ENCODE assay signal across 1 cellular context in the genomic region with DNA sequence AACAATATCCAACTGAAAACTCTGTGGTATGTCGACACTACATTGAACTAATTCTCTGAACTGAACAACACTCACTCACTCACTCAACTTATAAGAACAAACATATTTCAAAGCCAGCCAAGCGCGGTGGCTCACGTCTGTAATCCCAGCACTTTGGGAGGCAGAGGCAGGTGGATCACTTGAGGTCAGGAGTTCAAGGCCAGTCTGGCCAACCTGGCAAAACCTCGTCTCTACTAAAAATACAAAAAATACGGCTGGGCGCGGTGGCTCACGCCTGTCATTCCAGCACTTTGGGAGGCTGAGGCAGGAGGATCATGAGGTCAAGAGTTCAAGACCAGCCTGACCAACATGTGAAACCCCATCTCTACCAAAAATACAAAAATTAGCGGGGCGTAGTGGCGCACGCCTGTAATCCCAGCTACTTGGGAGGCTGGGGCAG.
TF ChIP-seq lines count a peak whose summit lies in the region.
"Not testable (repeated sequence)": the region's sequence is repeated elsewhere in the genome, so short reads cannot be mapped to it uniquely, and the experiment has no call there.

No MANE protein-coding gene starts in this region.

TF ChIP-seq in HepG2, 621 proteins besides CTCF, POLR2A, EP300 and RAD21 (continued from another document and continues in another):
- not testable (repeated sequence) for TF ChIP-seq SOX13 (IDR thresholded peaks at IDR 0.05)
- TF ChIP-seq SOX13 (CRISPR knock-in tag; conservative IDR thresholded peaks at IDR 0.05 in 1 of 2, IDR thresholded peaks at IDR 0.05 in 1 of 2) = peak in 1 of 2 experiments; percentile 52; a peak in 2 of 4 replicates
- TF ChIP-seq, protein P1, sequence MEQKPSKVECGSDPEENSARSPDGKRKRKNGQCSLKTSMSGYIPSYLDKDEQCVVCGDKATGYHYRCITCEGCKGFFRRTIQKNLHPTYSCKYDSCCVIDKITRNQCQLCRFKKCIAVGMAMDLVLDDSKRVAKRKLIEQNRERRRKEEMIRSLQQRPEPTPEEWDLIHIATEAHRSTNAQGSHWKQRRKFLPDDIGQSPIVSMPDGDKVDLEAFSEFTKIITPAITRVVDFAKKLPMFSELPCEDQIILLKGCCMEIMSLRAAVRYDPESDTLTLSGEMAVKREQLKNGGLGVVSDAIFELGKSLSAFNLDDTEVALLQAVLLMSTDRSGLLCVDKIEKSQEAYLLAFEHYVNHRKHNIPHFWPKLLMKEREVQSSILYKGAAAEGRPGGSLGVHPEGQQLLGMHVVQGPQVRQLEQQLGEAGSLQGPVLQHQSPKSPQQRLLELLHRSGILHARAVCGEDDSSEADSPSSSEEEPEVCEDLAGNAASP (CRISPR knock-in tag; IDR thresholded peaks at IDR 0.05; ENCODE audit: borderline replicate concordance) = peak; percentile 15; the same call in 1 of the 2 replicates
- TF ChIP-seq, protein P2, sequence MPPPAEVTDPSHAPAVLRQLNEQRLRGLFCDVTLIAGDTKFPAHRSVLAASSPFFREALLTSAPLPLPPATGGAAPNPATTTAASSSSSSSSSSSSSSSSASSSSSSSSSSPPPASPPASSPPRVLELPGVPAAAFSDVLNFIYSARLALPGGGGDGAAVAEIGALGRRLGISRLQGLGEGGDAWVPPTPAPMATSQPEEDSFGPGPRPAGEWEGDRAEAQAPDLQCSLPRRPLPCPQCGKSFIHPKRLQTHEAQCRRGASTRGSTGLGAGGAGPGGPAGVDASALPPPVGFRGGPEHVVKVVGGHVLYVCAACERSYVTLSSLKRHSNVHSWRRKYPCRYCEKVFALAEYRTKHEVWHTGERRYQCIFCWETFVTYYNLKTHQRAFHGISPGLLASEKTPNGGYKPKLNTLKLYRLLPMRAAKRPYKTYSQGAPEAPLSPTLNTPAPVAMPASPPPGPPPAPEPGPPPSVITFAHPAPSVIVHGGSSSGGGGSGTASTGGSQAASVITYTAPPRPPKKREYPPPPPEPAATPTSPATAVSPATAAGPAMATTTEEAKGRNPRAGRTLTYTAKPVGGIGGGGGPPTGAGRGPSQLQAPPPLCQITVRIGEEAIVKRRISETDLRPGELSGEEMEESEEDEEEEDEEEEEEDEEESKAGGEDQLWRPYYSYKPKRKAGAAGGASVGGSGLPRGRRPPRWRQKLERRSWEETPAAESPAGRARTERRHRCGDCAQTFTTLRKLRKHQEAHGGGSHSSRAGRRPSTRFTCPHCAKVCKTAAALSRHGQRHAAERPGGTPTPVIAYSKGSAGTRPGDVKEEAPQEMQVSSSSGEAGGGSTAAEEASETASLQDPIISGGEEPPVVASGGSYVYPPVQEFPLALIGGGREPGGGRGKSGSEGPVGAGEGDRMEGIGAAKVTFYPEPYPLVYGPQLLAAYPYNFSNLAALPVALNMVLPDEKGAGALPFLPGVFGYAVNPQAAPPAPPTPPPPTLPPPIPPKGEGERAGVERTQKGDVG (CRISPR knock-in tag; IDR thresholded peaks at IDR 0.05; ENCODE audit: borderline replicate concordance) = peak; percentile 80; the same call in 1 of the 2 replicates
- TF ChIP-seq BCL6 (CRISPR knock-in tag; IDR thresholded peaks at IDR 0.05) = peak; percentile 45; the same call in 1 of the 2 replicates
- peak; percentile 51; the same call in 1 of the 2 replicates for TF ChIP-seq RXRB (CRISPR knock-in tag; IDR thresholded peaks at IDR 0.05; ENCODE audit: borderline replicate concordance)
- TF ChIP-seq HDAC1 (CRISPR knock-in tag; IDR thresholded peaks at IDR 0.05) = 0 out of 2 replicates have a peak, but pooled peaks have one; percentile 20
- peak; percentile 24; the same call in 1 of the 2 replicates for TF ChIP-seq POGZ (CRISPR knock-in tag; IDR thresholded peaks at IDR 0.05)
- TF ChIP-seq FOSL2 (CRISPR knock-in tag; IDR thresholded peaks at IDR 0.05) = peak; percentile 18; the same call in 1 of the 2 replicates
- peak; percentile 56; the same call in 1 of the 2 replicates for TF ChIP-seq ZNF501 (CRISPR knock-in tag; IDR thresholded peaks at IDR 0.05)
- TF ChIP-seq, protein P3, sequence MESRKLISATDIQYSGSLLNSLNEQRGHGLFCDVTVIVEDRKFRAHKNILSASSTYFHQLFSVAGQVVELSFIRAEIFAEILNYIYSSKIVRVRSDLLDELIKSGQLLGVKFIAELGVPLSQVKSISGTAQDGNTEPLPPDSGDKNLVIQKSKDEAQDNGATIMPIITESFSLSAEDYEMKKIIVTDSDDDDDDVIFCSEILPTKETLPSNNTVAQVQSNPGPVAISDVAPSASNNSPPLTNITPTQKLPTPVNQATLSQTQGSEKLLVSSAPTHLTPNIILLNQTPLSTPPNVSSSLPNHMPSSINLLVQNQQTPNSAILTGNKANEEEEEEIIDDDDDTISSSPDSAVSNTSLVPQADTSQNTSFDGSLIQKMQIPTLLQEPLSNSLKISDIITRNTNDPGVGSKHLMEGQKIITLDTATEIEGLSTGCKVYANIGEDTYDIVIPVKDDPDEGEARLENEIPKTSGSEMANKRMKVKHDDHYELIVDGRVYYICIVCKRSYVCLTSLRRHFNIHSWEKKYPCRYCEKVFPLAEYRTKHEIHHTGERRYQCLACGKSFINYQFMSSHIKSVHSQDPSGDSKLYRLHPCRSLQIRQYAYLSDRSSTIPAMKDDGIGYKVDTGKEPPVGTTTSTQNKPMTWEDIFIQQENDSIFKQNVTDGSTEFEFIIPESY (CRISPR knock-in tag; IDR thresholded peaks at IDR 0.05) = peak; percentile 68; the same call in 1 of the 2 replicates
- peak; percentile 32; the same call in 1 of the 2 replicates for TF ChIP-seq GATAD2A (CRISPR knock-in tag; IDR thresholded peaks at IDR 0.05)
- TF ChIP-seq, protein P4, sequence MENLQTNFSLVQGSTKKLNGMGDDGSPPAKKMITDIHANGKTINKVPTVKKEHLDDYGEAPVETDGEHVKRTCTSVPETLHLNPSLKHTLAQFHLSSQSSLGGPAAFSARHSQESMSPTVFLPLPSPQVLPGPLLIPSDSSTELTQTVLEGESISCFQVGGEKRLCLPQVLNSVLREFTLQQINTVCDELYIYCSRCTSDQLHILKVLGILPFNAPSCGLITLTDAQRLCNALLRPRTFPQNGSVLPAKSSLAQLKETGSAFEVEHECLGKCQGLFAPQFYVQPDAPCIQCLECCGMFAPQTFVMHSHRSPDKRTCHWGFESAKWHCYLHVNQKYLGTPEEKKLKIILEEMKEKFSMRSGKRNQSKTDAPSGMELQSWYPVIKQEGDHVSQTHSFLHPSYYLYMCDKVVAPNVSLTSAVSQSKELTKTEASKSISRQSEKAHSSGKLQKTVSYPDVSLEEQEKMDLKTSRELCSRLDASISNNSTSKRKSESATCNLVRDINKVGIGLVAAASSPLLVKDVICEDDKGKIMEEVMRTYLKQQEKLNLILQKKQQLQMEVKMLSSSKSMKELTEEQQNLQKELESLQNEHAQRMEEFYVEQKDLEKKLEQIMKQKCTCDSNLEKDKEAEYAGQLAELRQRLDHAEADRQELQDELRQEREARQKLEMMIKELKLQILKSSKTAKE (CRISPR knock-in tag; IDR thresholded peaks at IDR 0.05; ENCODE audit: borderline replicate concordance) = peak; percentile 28; the same call in 1 of the 2 replicates
- peak; percentile 86 for TF ChIP-seq RXRA (CRISPR knock-in tag; IDR thresholded peaks at IDR 0.05)
- TF ChIP-seq RARA (CRISPR knock-in tag; IDR thresholded peaks at IDR 0.05) = peak; percentile 95
- TF ChIP-seq, protein P5, sequence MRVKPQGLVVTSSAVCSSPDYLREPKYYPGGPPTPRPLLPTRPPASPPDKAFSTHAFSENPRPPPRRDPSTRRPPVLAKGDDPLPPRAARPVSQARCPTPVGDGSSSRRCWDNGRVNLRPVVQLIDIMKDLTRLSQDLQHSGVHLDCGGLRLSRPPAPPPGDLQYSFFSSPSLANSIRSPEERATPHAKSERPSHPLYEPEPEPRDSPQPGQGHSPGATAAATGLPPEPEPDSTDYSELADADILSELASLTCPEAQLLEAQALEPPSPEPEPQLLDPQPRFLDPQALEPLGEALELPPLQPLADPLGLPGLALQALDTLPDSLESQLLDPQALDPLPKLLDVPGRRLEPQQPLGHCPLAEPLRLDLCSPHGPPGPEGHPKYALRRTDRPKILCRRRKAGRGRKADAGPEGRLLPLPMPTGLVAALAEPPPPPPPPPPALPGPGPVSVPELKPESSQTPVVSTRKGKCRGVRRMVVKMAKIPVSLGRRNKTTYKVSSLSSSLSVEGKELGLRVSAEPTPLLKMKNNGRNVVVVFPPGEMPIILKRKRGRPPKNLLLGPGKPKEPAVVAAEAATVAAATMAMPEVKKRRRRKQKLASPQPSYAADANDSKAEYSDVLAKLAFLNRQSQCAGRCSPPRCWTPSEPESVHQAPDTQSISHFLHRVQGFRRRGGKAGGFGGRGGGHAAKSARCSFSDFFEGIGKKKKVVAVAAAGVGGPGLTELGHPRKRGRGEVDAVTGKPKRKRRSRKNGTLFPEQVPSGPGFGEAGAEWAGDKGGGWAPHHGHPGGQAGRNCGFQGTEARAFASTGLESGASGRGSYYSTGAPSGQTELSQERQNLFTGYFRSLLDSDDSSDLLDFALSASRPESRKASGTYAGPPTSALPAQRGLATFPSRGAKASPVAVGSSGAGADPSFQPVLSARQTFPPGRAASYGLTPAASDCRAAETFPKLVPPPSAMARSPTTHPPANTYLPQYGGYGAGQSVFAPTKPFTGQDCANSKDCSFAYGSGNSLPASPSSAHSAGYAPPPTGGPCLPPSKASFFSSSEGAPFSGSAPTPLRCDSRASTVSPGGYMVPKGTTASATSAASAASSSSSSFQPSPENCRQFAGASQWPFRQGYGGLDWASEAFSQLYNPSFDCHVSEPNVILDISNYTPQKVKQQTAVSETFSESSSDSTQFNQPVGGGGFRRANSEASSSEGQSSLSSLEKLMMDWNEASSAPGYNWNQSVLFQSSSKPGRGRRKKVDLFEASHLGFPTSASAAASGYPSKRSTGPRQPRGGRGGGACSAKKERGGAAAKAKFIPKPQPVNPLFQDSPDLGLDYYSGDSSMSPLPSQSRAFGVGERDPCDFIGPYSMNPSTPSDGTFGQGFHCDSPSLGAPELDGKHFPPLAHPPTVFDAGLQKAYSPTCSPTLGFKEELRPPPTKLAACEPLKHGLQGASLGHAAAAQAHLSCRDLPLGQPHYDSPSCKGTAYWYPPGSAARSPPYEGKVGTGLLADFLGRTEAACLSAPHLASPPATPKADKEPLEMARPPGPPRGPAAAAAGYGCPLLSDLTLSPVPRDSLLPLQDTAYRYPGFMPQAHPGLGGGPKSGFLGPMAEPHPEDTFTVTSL (CRISPR knock-in tag; IDR thresholded peaks at IDR 0.05; ENCODE audit: borderline replicate concordance) = peak; percentile 56; the same call in 1 of the 2 replicates
- TF ChIP-seq SALL1 (CRISPR knock-in tag; IDR thresholded peaks at IDR 0.05) = peak; percentile 78
- peak; percentile 76 for TF ChIP-seq ZNF460 (CRISPR knock-in tag; IDR thresholded peaks at IDR 0.05; ENCODE audit: borderline replicate concordance)
- TF ChIP-seq NR2C2 (CRISPR knock-in tag; IDR thresholded peaks at IDR 0.05; ENCODE audit: borderline replicate concordance) = peak; percentile 36; the same call in 1 of the 2 replicates
- TF ChIP-seq SKI (IDR thresholded peaks at IDR 0.05; ENCODE audit: partially characterized antibody) = peak; percentile 83
- peak; percentile 18; the same call in 1 of the 2 replicates for TF ChIP-seq FOXA3 (CRISPR knock-in tag; IDR thresholded peaks at IDR 0.05)
- 0 out of 2 replicates have a peak, but pooled peaks have one; percentile 30 for TF ChIP-seq HNF4A (CRISPR knock-in tag; IDR thresholded peaks at IDR 0.05)
- TF ChIP-seq, protein P6, sequence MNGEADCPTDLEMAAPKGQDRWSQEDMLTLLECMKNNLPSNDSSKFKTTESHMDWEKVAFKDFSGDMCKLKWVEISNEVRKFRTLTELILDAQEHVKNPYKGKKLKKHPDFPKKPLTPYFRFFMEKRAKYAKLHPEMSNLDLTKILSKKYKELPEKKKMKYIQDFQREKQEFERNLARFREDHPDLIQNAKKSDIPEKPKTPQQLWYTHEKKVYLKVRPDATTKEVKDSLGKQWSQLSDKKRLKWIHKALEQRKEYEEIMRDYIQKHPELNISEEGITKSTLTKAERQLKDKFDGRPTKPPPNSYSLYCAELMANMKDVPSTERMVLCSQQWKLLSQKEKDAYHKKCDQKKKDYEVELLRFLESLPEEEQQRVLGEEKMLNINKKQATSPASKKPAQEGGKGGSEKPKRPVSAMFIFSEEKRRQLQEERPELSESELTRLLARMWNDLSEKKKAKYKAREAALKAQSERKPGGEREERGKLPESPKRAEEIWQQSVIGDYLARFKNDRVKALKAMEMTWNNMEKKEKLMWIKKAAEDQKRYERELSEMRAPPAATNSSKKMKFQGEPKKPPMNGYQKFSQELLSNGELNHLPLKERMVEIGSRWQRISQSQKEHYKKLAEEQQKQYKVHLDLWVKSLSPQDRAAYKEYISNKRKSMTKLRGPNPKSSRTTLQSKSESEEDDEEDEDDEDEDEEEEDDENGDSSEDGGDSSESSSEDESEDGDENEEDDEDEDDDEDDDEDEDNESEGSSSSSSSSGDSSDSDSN (CRISPR knock-in tag; IDR thresholded peaks at IDR 0.05) = 0 out of 2 replicates have a peak, but pooled peaks have one; percentile 18
- TF ChIP-seq PHF21A (CRISPR knock-in tag; IDR thresholded peaks at IDR 0.05) = peak; percentile 37; the same call in 1 of the 2 replicates
- peak; percentile 55 for TF ChIP-seq TCF7 (IDR thresholded peaks at IDR 0.05; ENCODE audit: low read depth)
- peak; percentile 77 for TF ChIP-seq ZMYM2 (CRISPR knock-in tag; IDR thresholded peaks at IDR 0.05)
- TF ChIP-seq, protein P7, sequence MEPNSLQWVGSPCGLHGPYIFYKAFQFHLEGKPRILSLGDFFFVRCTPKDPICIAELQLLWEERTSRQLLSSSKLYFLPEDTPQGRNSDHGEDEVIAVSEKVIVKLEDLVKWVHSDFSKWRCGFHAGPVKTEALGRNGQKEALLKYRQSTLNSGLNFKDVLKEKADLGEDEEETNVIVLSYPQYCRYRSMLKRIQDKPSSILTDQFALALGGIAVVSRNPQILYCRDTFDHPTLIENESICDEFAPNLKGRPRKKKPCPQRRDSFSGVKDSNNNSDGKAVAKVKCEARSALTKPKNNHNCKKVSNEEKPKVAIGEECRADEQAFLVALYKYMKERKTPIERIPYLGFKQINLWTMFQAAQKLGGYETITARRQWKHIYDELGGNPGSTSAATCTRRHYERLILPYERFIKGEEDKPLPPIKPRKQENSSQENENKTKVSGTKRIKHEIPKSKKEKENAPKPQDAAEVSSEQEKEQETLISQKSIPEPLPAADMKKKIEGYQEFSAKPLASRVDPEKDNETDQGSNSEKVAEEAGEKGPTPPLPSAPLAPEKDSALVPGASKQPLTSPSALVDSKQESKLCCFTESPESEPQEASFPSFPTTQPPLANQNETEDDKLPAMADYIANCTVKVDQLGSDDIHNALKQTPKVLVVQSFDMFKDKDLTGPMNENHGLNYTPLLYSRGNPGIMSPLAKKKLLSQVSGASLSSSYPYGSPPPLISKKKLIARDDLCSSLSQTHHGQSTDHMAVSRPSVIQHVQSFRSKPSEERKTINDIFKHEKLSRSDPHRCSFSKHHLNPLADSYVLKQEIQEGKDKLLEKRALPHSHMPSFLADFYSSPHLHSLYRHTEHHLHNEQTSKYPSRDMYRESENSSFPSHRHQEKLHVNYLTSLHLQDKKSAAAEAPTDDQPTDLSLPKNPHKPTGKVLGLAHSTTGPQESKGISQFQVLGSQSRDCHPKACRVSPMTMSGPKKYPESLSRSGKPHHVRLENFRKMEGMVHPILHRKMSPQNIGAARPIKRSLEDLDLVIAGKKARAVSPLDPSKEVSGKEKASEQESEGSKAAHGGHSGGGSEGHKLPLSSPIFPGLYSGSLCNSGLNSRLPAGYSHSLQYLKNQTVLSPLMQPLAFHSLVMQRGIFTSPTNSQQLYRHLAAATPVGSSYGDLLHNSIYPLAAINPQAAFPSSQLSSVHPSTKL (CRISPR knock-in tag; IDR thresholded peaks at IDR 0.05) = peak; percentile 73
- TF ChIP-seq ZMYM3 (CRISPR knock-in tag; IDR thresholded peaks at IDR 0.05) = peak; percentile 79
